Comparison of ENCODE assay signal across 11 cellular contexts in the genomic region with DNA sequence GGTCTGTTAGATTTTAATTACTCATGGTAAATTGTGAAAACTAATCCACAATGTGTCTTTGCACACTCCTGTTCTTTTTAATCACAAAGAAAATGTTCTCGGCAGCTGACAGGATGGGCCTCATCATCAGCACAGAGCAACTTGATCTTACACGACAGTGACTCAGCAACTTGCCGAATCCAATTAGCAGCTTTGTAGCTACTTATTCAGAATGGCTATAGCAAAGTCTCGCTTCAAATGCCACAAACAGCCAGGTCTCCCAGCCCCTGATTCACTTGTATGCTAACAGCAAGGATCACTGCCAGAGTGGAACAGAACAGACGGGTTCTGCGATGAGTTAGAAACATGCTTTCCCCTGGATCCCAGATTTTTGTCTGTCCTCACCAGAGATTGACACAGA.
DNase-seq lines count a peak whose midpoint lies in the region; ATAC-seq and TF ChIP-seq lines count a peak whose summit lies in the region.
"Had no signal": no experiment of that assay in that cellular context is flagged by ENCODE, and none has a peak within 500 bp of the region (broad histone marks: within the 10 kb centered on the region; RNA-seq: fewer than 3 reads in every experiment).

No MANE protein-coding gene starts in this region.

- intact Hi-C loops in dorsolateral prefrontal cortex (cut with DNase I) (no loop called here), natural killer cell (cut with micrococcal nuclease) (no loop called here)
- intact Hi-C loops in activated T-helper 1 cell treated with anti-CD3 and anti-CD28 coated beads, Interleukin-12 subunit alpha, Interleukin-12 subunit beta, Interleukin-2, Interleukin-4 antibody, amounts not matched to agents 30 ng/mL and 10 ng/mL and 1 ng/mL, durations not matched to agents 14 hours and 24 hours and 36 hours (cut with micrococcal nuclease), result no loop called here

- no peak overlapping the region for H3K4me3 Mint-ChIP-seq in natural killer cell
- H3K4me3 Mint-ChIP-seq in activated T-helper 1 cell treated with anti-CD3 and anti-CD28 coated beads, Interleukin-12 subunit alpha, Interleukin-12 subunit beta, Interleukin-2, Interleukin-4 antibody, amounts not matched to agents 30 ng/mL and 10 ng/mL and 1 ng/mL, durations not matched to agents 14 hours and 24 hours and 36 hours, result no peak overlapping the region
- H3K4me3 Mint-ChIP-seq: activated CD4-positive, alpha-beta memory T cell treated with anti-CD3 and anti-CD28 coated beads for 36 hours had no signal

- ATAC-seq in HG02973 (IDR thresholded peaks at IDR 0.05; ENCODE audit: unreplicated experiment) (no peak), natural killer cell (no peak)

- no peaks in the 10 kb centered on the region for H3K27me3 Mint-ChIP-seq in natural killer cell (ENCODE audit: low read depth in 2 of 2)
- no peaks in the 10 kb centered on the region for H3K27me3 Mint-ChIP-seq in activated T-helper 1 cell treated with anti-CD3 and anti-CD28 coated beads, Interleukin-12 subunit alpha, Interleukin-12 subunit beta, Interleukin-2, Interleukin-4 antibody, amounts not matched to agents 30 ng/mL and 10 ng/mL and 1 ng/mL, durations not matched to agents 14 hours and 24 hours and 36 hours (ENCODE audit: insufficient read depth)
- H3K27me3 Mint-ChIP-seq: activated CD4-positive, alpha-beta memory T cell treated with anti-CD3 and anti-CD28 coated beads for 36 hours had no signal

- H3K9me3 Mint-ChIP-seq in natural killer cell, result peaks cover 5 to 11% of the 10 kb centered on the region in 2 donors
- H3K9me3 Mint-ChIP-seq in activated T-helper 1 cell treated with anti-CD3 and anti-CD28 coated beads, Interleukin-12 subunit alpha, Interleukin-12 subunit beta, Interleukin-2, Interleukin-4 antibody, amounts not matched to agents 30 ng/mL and 10 ng/mL and 1 ng/mL, durations not matched to agents 14 hours and 24 hours and 36 hours, result peaks cover 24% of the 10 kb centered on the region

- TF ChIP-seq CTCF in dorsolateral prefrontal cortex (IDR thresholded peaks at IDR 0.05 in 54 of 56, conservative IDR thresholded peaks at IDR 0.05 in 2 of 56; ENCODE audit: low read depth in 1 of 56, partially characterized antibody in 56 of 56) (no peak), natural killer cell (IDR thresholded peaks at IDR 0.05) (no peak)

- no peaks in the 10 kb centered on the region for H3K36me3 ChIP-seq in mesodermal cell (ENCODE audit: control insufficient read depth, insufficient read depth, low read length)
- H3K36me3 ChIP-seq: thoracic aorta had no signal

- H3K4me1 Mint-ChIP-seq in natural killer cell, result peaks cover 10 to 27% of the 10 kb centered on the region in 2 donors
- no peaks in the 10 kb centered on the region for H3K4me1 Mint-ChIP-seq in activated T-helper 1 cell treated with anti-CD3 and anti-CD28 coated beads, Interleukin-12 subunit alpha, Interleukin-12 subunit beta, Interleukin-2, Interleukin-4 antibody, amounts not matched to agents 30 ng/mL and 10 ng/mL and 1 ng/mL, durations not matched to agents 14 hours and 24 hours and 36 hours (ENCODE audit: low read depth)

- peak overlapping the region in 34 of 59 donors; percentile 1 to 76 (median 44) for H3K27ac ChIP-seq in dorsolateral prefrontal cortex
- peak overlapping the region; percentile 83 for H3K27ac ChIP-seq in mesodermal cell (ENCODE audit: low read depth, low read length, severe bottlenecking)
- H3K27ac ChIP-seq: thoracic aorta had no signal

- H3K27me3 ChIP-seq in dorsolateral prefrontal cortex, result no peaks in the 10 kb centered on the region

- peaks cover 16% of the 10 kb centered on the region for H3K36me3 Mint-ChIP-seq in natural killer cell
- peaks cover 11% of the 10 kb centered on the region for H3K36me3 Mint-ChIP-seq in activated T-helper 1 cell treated with anti-CD3 and anti-CD28 coated beads, Interleukin-12 subunit alpha, Interleukin-12 subunit beta, Interleukin-2, Interleukin-4 antibody, amounts not matched to agents 30 ng/mL and 10 ng/mL and 1 ng/mL, durations not matched to agents 14 hours and 24 hours and 36 hours (ENCODE audit: low read depth)

- DNase-seq in DMS53 treated with DMSO at 0.1 percent for 48 hours (lab: John Stamatoyannopoulos, UW; ENCODE audit: unreplicated experiment) (peak; percentile 4), NCI-H460 (ENCODE audit: extremely low read depth, low read depth) (peak; percentile 60), dorsolateral prefrontal cortex (peak in 4 of 10 donors; percentile 31 to 55 (median 38)), natural killer cell (no peak), NCI-H1105 treated with DMSO at 0.1 percent for 48 hours (lab: John Stamatoyannopoulos, UW) (no peak)
- DNase-seq in activated T-helper 1 cell treated with anti-CD3 and anti-CD28 coated beads, Interleukin-12 subunit alpha, Interleukin-12 subunit beta, Interleukin-2, Interleukin-4 antibody, amounts not matched to agents 30 ng/mL and 10 ng/mL and 1 ng/mL, durations not matched to agents 14 hours and 24 hours and 36 hours (ENCODE audit: low spot score), result no peak
- DNase-seq: activated CD4-positive, alpha-beta memory T cell treated with anti-CD3 and anti-CD28 coated beads for 36 hours; NCI-H1694 treated with DMSO at 0.1 percent for 48 hours had no signal

- H3K4me1 ChIP-seq in mesodermal cell (ENCODE audit: control insufficient read depth, insufficient read depth, low read length, poor library complexity, severe bottlenecking), result peaks cover 10% of the 10 kb centered on the region

- H3K9me3 ChIP-seq in mesodermal cell (ENCODE audit: control insufficient read depth, low read length), result peaks cover 10% of the 10 kb centered on the region

- WGBS in mesodermal cell (ENCODE audit: insufficient coverage in 2 of 2), 2 experiments, result 35 to 36% methylated on average over 6 of the region's 6 CpGs

- H3K27ac Mint-ChIP-seq in natural killer cell, result no peak overlapping the region
- H3K27ac Mint-ChIP-seq in activated T-helper 1 cell treated with anti-CD3 and anti-CD28 coated beads, Interleukin-12 subunit alpha, Interleukin-12 subunit beta, Interleukin-2, Interleukin-4 antibody, amounts not matched to agents 30 ng/mL and 10 ng/mL and 1 ng/mL, durations not matched to agents 14 hours and 24 hours and 36 hours, result no peak overlapping the region
- H3K27ac Mint-ChIP-seq: activated CD4-positive, alpha-beta memory T cell treated with anti-CD3 and anti-CD28 coated beads for 36 hours had no signal

- H3K4me3 ChIP-seq in dorsolateral prefrontal cortex (no peak overlapping the region), mesodermal cell (ENCODE audit: extremely low read depth, insufficient read depth, low read length, poor library complexity, severe bottlenecking) (no peak overlapping the region)
- H3K4me3 ChIP-seq: thoracic aorta had no signal

Comparison
In these comparisons a context has a peak if more than half of its experiments do, and no peak if none do; other contexts are left out.
1. DNase-seq: peak in DMS53 treated with DMSO at 0.1 percent for 48 hours (single experiment) and NCI-H460 (single experiment); none in natural killer cell (single experiment), activated T-helper 1 cell treated with anti-CD3 and anti-CD28 coated beads, Interleukin-12 subunit alpha, Interleukin-12 subunit beta, Interleukin-2, Interleukin-4 antibody, amounts not matched to agents 30 ng/mL and 10 ng/mL and 1 ng/mL, durations not matched to agents 14 hours and 24 hours and 36 hours (single experiment) and NCI-H1105 treated with DMSO at 0.1 percent for 48 hours (single experiment).